1 cellular context compared by ENCODE assay signal in the genomic region with DNA sequence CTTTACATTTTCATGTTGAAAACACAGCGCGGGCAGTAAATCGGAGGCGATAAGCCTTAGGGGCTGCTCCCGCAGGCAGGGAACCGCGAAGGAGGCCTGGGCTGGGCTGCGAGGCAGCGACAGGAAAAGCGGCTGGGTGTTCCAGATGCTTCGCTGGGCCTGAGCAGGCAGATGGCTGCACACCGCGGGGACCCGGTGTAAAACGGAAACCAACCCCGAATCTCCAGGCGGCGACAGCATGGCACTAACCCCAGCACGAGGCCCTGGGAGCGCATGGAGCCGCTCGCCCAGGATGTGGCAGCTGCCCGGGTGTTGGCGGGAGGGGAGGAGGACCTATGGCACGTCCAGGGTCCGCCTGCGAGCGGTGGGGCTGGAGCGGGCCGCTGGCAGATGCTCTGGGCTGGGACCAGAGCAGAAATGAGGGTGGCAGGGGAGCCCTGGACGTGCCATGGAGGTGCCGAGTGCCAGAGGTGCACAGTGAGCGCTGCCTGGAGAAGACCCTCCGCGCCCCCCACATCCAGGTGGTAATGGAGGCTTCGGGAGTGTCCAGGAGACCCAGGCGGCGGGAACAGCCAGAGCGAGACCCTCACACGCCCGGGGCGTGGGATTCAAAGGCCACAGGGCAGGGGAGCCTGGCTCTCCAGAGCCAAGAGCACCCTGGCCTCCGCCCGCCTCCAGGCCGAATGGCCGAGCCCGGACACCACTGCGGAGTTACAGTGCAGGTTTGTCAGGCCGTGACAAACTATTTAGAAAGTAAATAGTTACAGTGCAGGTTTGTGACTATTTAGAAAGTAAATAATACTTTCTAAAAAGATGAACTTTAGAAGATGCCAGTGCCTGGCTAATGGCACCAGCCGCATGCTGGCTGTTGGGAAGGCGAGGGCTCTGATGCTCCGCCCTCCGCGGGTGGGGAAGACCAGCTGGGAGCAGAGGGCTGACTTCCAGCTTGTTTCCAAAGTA.
TF ChIP-seq lines count a peak whose summit lies in the region.

No MANE protein-coding gene starts in this region.

TF ChIP-seq in GM23338, 12 proteins besides CTCF, POLR2A, EP300 and RAD21 (continued from another document):
- TF ChIP-seq, protein P1, sequence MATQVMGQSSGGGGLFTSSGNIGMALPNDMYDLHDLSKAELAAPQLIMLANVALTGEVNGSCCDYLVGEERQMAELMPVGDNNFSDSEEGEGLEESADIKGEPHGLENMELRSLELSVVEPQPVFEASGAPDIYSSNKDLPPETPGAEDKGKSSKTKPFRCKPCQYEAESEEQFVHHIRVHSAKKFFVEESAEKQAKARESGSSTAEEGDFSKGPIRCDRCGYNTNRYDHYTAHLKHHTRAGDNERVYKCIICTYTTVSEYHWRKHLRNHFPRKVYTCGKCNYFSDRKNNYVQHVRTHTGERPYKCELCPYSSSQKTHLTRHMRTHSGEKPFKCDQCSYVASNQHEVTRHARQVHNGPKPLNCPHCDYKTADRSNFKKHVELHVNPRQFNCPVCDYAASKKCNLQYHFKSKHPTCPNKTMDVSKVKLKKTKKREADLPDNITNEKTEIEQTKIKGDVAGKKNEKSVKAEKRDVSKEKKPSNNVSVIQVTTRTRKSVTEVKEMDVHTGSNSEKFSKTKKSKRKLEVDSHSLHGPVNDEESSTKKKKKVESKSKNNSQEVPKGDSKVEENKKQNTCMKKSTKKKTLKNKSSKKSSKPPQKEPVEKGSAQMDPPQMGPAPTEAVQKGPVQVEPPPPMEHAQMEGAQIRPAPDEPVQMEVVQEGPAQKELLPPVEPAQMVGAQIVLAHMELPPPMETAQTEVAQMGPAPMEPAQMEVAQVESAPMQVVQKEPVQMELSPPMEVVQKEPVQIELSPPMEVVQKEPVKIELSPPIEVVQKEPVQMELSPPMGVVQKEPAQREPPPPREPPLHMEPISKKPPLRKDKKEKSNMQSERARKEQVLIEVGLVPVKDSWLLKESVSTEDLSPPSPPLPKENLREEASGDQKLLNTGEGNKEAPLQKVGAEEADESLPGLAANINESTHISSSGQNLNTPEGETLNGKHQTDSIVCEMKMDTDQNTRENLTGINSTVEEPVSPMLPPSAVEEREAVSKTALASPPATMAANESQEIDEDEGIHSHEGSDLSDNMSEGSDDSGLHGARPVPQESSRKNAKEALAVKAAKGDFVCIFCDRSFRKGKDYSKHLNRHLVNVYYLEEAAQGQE (IDR thresholded peaks at IDR 0.05; ENCODE audit: unreplicated experiment) = no peak
- TF ChIP-seq, protein P2, sequence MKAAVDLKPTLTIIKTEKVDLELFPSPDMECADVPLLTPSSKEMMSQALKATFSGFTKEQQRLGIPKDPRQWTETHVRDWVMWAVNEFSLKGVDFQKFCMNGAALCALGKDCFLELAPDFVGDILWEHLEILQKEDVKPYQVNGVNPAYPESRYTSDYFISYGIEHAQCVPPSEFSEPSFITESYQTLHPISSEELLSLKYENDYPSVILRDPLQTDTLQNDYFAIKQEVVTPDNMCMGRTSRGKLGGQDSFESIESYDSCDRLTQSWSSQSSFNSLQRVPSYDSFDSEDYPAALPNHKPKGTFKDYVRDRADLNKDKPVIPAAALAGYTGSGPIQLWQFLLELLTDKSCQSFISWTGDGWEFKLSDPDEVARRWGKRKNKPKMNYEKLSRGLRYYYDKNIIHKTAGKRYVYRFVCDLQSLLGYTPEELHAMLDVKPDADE (IDR thresholded peaks at IDR 0.05) = no peak
- TF ChIP-seq, protein P3, sequence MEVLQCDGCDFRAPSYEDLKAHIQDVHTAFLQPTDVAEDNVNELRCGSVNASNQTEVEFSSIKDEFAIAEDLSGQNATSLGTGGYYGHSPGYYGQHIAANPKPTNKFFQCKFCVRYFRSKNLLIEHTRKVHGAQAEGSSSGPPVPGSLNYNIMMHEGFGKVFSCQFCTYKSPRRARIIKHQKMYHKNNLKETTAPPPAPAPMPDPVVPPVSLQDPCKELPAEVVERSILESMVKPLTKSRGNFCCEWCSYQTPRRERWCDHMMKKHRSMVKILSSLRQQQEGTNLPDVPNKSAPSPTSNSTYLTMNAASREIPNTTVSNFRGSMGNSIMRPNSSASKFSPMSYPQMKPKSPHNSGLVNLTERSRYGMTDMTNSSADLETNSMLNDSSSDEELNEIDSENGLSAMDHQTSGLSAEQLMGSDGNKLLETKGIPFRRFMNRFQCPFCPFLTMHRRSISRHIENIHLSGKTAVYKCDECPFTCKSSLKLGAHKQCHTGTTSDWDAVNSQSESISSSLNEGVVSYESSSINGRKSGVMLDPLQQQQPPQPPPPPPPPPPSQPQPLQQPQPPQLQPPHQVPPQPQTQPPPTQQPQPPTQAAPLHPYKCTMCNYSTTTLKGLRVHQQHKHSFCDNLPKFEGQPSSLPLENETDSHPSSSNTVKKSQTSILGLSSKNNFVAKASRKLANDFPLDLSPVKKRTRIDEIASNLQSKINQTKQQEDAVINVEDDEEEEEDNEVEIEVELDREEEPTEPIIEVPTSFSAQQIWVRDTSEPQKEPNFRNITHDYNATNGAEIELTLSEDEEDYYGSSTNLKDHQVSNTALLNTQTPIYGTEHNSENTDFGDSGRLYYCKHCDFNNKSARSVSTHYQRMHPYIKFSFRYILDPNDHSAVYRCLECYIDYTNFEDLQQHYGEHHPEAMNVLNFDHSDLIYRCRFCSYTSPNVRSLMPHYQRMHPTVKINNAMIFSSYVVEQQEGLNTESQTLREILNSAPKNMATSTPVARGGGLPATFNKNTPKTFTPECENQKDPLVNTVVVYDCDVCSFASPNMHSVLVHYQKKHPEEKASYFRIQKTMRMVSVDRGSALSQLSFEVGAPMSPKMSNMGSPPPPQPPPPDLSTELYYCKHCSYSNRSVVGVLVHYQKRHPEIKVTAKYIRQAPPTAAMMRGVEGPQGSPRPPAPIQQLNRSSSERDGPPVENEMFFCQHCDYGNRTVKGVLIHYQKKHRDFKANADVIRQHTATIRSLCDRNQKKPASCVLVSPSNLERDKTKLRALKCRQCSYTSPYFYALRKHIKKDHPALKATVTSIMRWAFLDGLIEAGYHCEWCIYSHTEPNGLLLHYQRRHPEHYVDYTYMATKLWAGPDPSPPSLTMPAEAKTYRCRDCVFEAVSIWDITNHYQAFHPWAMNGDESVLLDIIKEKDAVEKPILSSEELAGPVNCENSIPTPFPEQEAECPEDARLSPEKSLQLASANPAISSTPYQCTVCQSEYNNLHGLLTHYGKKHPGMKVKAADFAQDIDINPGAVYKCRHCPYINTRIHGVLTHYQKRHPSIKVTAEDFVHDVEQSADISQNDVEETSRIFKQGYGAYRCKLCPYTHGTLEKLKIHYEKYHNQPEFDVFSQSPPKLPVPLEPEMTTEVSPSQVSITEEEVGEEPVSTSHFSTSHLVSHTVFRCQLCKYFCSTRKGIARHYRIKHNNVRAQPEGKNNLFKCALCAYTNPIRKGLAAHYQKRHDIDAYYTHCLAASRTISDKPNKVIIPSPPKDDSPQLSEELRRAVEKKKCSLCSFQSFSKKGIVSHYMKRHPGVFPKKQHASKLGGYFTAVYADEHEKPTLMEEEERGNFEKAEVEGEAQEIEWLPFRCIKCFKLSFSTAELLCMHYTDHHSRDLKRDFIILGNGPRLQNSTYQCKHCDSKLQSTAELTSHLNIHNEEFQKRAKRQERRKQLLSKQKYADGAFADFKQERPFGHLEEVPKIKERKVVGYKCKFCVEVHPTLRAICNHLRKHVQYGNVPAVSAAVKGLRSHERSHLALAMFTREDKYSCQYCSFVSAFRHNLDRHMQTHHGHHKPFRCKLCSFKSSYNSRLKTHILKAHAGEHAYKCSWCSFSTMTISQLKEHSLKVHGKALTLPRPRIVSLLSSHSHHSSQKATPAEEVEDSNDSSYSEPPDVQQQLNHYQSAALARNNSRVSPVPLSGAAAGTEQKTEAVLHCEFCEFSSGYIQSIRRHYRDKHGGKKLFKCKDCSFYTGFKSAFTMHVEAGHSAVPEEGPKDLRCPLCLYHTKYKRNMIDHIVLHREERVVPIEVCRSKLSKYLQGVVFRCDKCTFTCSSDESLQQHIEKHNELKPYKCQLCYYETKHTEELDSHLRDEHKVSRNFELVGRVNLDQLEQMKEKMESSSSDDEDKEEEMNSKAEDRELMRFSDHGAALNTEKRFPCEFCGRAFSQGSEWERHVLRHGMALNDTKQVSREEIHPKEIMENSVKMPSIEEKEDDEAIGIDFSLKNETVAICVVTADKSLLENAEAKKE (CRISPR knock-in tag; IDR thresholded peaks at IDR 0.05) = no peak
- TF ChIP-seq NANOG (IDR thresholded peaks at IDR 0.05; ENCODE audit: borderline replicate concordance) (no peak), POLR2AphosphoS5 (IDR thresholded peaks at IDR 0.05; ENCODE audit: low read depth) (no peak)
